Comparison of ENCODE assay signal across 8 cellular contexts in genomic region chr6:92777146-92777740, GRCh38.
DNase-seq lines count a peak whose midpoint lies in the region; ATAC-seq, FAIRE-seq and TF ChIP-seq lines count a peak whose summit lies in the region.

No MANE protein-coding gene starts in this region.

- no peak overlapping the region for H3K27ac Mint-ChIP-seq in stimulated activated naive B cell treated with anti-CD40 and anti-IgM and Interleukin-4, amounts not matched to agents 10 μg/mL and 1 μg/mL and 100 μg/mL, for 72 hours

- H3K9me3 ChIP-seq in endothelial cell of umbilical vein (replicated peaks; ENCODE audit: control insufficient read depth, insufficient read depth, low read length), result no peaks in the 10 kb centered on the region
- H3K9me3 ChIP-seq in gastrocnemius medialis, result no peaks in the 10 kb centered on the region

- TF ChIP-seq POLR2A in endothelial cell of umbilical vein (IDR thresholded peaks at IDR 0.05; ENCODE audit: low read depth, low read length) (no peak), gastrocnemius medialis (IDR thresholded peaks at IDR 0.05) (no peak)

- no peaks in the 10 kb centered on the region for H3K36me3 Mint-ChIP-seq in stimulated activated naive B cell treated with anti-CD40 and anti-IgM and Interleukin-4, amounts not matched to agents 10 μg/mL and 1 μg/mL and 100 μg/mL, for 72 hours

- ATAC-seq in HG03175 (IDR thresholded peaks at IDR 0.05; ENCODE audit: unreplicated experiment) (peak; percentile 51), gastrocnemius medialis (no peak)
- peak; percentile 51 to 59 for ATAC-seq in stimulated activated naive B cell treated with anti-CD40 and anti-IgM and Interleukin-4, amounts not matched to agents 10 μg/mL and 1 μg/mL and 100 μg/mL, for 72 hours (replicated peaks)
- ATAC-seq in stimulated activated naive CD8-positive, alpha-beta T cell treated with anti-CD3 and anti-CD28 coated beads, Interleukin-15, Interleukin-2, amounts not matched to agents 100 U/mL and 50 U/mL, for 24 hours, result no peak

- no peaks in the 10 kb centered on the region for H3K27me3 Mint-ChIP-seq in stimulated activated naive B cell treated with anti-CD40 and anti-IgM and Interleukin-4, amounts not matched to agents 10 μg/mL and 1 μg/mL and 100 μg/mL, for 72 hours

- H3K9me3 Mint-ChIP-seq in stimulated activated naive B cell treated with anti-CD40 and anti-IgM and Interleukin-4, amounts not matched to agents 10 μg/mL and 1 μg/mL and 100 μg/mL, for 72 hours, result no peaks in the 10 kb centered on the region

- H3K4me3 ChIP-seq in endothelial cell of umbilical vein (replicated peaks in 1 of 3; ENCODE audit: insufficient read depth in 1 of 3, low read depth in 1 of 3, low read length in 3 of 3) (no peak overlapping the region), gastrocnemius medialis (no peak overlapping the region)

- H3K36me3 ChIP-seq in endothelial cell of umbilical vein (ENCODE audit: control insufficient read depth in 2 of 2, extremely low read depth in 1 of 2, insufficient read depth in 2 of 2, low read length in 2 of 2) (no peaks in the 10 kb centered on the region), gastrocnemius medialis (no peaks in the 10 kb centered on the region)

- H3K4me2 ChIP-seq in endothelial cell of umbilical vein (ENCODE audit: insufficient read depth, low read length), result no peak overlapping the region

- FAIRE-seq in endothelial cell of umbilical vein (lab: Jason Lieb, UNC), result peak; percentile 55

- no peak overlapping the region for H3K27ac ChIP-seq in endothelial cell of umbilical vein (ENCODE audit: insufficient read depth, low read depth, low read length)
- no peak overlapping the region for H3K27ac ChIP-seq in gastrocnemius medialis

- DNase-seq in GM10248 (ENCODE audit: extremely low spot score) (peak; percentile 3), NCI-H774 (lab: John Stamatoyannopoulos, UW) (peak; percentile 81), endothelial cell of umbilical vein (ENCODE audit: low read depth, low spot score) (peak; percentile 39), gastrocnemius medialis (no peak), T1000 (lab: John Stamatoyannopoulos, UW) (no peak)
- DNase-seq in stimulated activated naive B cell treated with anti-CD40 and anti-IgM and Interleukin-4, amounts not matched to agents 10 μg/mL and 1 μg/mL and 100 μg/mL, for 72 hours, result no peak
- DNase-seq in stimulated activated naive CD8-positive, alpha-beta T cell treated with anti-CD3 and anti-CD28 coated beads, Interleukin-15, Interleukin-2, amounts not matched to agents 100 U/mL and 50 U/mL, for 24 hours, result no peak

- no peak overlapping the region for H2AFZ ChIP-seq in endothelial cell of umbilical vein (ENCODE audit: low read depth, low read length)

- no TSS peak for BruUV-seq in endothelial cell of umbilical vein (replicated peaks; lab: Mats Ljungman, UMichigan)

- CTCF ChIA-PET in GM10248 (lab: Yijun Ruan, JAX) (no interaction called here), endothelial cell of umbilical vein (lab: Charles Lee) (interaction anchor here (1.0 kb wide), 1 partner anchor 647 kb away, joined by 3 read pairs; no protein-coding TSS in a partner anchor)

- H3K79me2 ChIP-seq in endothelial cell of umbilical vein (ENCODE audit: control insufficient read depth, insufficient read depth, low read length), result no peaks in the 10 kb centered on the region

- H3K9me1 ChIP-seq in endothelial cell of umbilical vein (replicated peaks; ENCODE audit: control insufficient read depth, extremely low read depth, insufficient read depth, low read length), result no peaks in the 10 kb centered on the region

- POLR2A ChIA-PET in GM10248 (lab: Yijun Ruan, JAX), result no interaction called here
- POLR2A ChIA-PET in endothelial cell of umbilical vein (lab: Charles Lee), result no interaction called here

- dilution Hi-C loops in endothelial cell of umbilical vein (cut with MboI; ENCODE audit: extremely low pct_ligation_motif_present, low sequenced_read_pairs), result no loop called here

- in situ Hi-C loops in gastrocnemius medialis (cut with MboI; ENCODE audit: low sequenced_read_pairs in 4 of 4), result no loop called here

- no peak overlapping the region for H3K4me3 Mint-ChIP-seq in stimulated activated naive B cell treated with anti-CD40 and anti-IgM and Interleukin-4, amounts not matched to agents 10 μg/mL and 1 μg/mL and 100 μg/mL, for 72 hours

- peak; percentile 33 for TF ChIP-seq CTCF in GM10248 (IDR thresholded peaks at IDR 0.05; ENCODE audit: control extremely low read depth, extremely low read depth, low read depth, missing control alignments)
- peak; percentile 30 to 37 for TF ChIP-seq CTCF in endothelial cell of umbilical vein (IDR thresholded peaks at IDR 0.05; ENCODE audit: extremely low read depth in 1 of 2, insufficient read depth in 1 of 2, low read depth in 1 of 2, low read length in 2 of 2)
- TF ChIP-seq CTCF in gastrocnemius medialis (IDR thresholded peaks at IDR 0.05 in 4 of 5, conservative IDR thresholded peaks at IDR 0.05 in 1 of 5), result no peak

- no peaks in the 10 kb centered on the region for H3K4me1 Mint-ChIP-seq in stimulated activated naive B cell treated with anti-CD40 and anti-IgM and Interleukin-4, amounts not matched to agents 10 μg/mL and 1 μg/mL and 100 μg/mL, for 72 hours

- H3K27me3 ChIP-seq in endothelial cell of umbilical vein (ENCODE audit: control insufficient read depth in 2 of 2, insufficient read depth in 2 of 2, low read length in 2 of 2) (no peaks in the 10 kb centered on the region), gastrocnemius medialis (no peaks in the 10 kb centered on the region)

- intact Hi-C loops in endothelial cell of umbilical vein (cut with micrococcal nuclease) (loop anchor here (2.0 kb wide), 1 partner anchor 654 kb away; no protein-coding TSS in a partner anchor), gastrocnemius medialis (cut with DNase I; ENCODE audit: low total_unique reads) (no loop called here)

- no peak overlapping the region for H3K9ac ChIP-seq in endothelial cell of umbilical vein (replicated peaks; ENCODE audit: extremely low read depth, insufficient read depth, low read length)

- H3K4me1 ChIP-seq in endothelial cell of umbilical vein (ENCODE audit: control insufficient read depth, extremely low read depth, insufficient read depth, low read length) (no peaks in the 10 kb centered on the region), gastrocnemius medialis (no peaks in the 10 kb centered on the region)

- H4K20me1 ChIP-seq in endothelial cell of umbilical vein (replicated peaks; ENCODE audit: control insufficient read depth, extremely low read depth, insufficient read depth, low read length), result no peaks in the 10 kb centered on the region

TF ChIP-seq in endothelial cell of umbilical vein, 7 proteins besides CTCF, POLR2A, EP300 and RAD21:
- no peak for TF ChIP-seq MYC (IDR thresholded peaks at IDR 0.05; ENCODE audit: low read depth, low read length)
- no peak for TF ChIP-seq FOS (IDR thresholded peaks at IDR 0.05; ENCODE audit: borderline replicate concordance, insufficient read depth, low read length)
- no peak for TF ChIP-seq GATA2 (IDR thresholded peaks at IDR 0.05; ENCODE audit: insufficient read depth, insufficient read length, low read depth, low read length)
- no peak for TF ChIP-seq JUN (IDR thresholded peaks at IDR 0.05; ENCODE audit: borderline replicate concordance, insufficient read depth, insufficient read length, low read depth)
- TF ChIP-seq POLR2AphosphoS5 (IDR thresholded peaks at IDR 0.05; ENCODE audit: insufficient read depth, low read depth, low read length), result no peak
- TF ChIP-seq MAX (IDR thresholded peaks at IDR 0.05; ENCODE audit: insufficient read depth, insufficient read length), result no peak
- no peak for TF ChIP-seq EZH2 (IDR thresholded peaks at IDR 0.05; ENCODE audit: borderline replicate concordance, low read depth, low read length, severe bottlenecking)
TF ChIP-seq in endothelial cell of umbilical vein: peak in this region for 0.

Comparison
In these comparisons a context has a peak if more than half of its experiments do, and no peak if none do; other contexts are left out.
1. DNase-seq: peak in GM10248 (single experiment), NCI-H774 (single experiment) and endothelial cell of umbilical vein (single experiment); none in stimulated activated naive B cell treated with anti-CD40 and anti-IgM and Interleukin-4, amounts not matched to agents 10 μg/mL and 1 μg/mL and 100 μg/mL, for 72 hours (single experiment), gastrocnemius medialis (0 of 2), T1000 (single experiment) and stimulated activated naive CD8-positive, alpha-beta T cell treated with anti-CD3 and anti-CD28 coated beads, Interleukin-15, Interleukin-2, amounts not matched to agents 100 U/mL and 50 U/mL, for 24 hours (single experiment).
2. CTCF ChIP-seq: peak in GM10248 (single experiment) and endothelial cell of umbilical vein (2 of 2); none in gastrocnemius medialis (0 of 5).
3. ATAC-seq: peak in HG03175 (single experiment) and stimulated activated naive B cell treated with anti-CD40 and anti-IgM and Interleukin-4, amounts not matched to agents 10 μg/mL and 1 μg/mL and 100 μg/mL, for 72 hours (2 of 2); none in gastrocnemius medialis (0 of 2) and stimulated activated naive CD8-positive, alpha-beta T cell treated with anti-CD3 and anti-CD28 coated beads, Interleukin-15, Interleukin-2, amounts not matched to agents 100 U/mL and 50 U/mL, for 24 hours (single experiment).